Comparison of ENCODE assay signal across 29 cellular contexts in genomic region chr11:118219244-118219643, GRCh38. TPM values are rescaled to one million over a fixed set of nuclear protein-coding genes. Genes with fewer than 3 reads are reported as not detected.
DNase-seq lines count a peak whose midpoint lies in the region; ATAC-seq and TF ChIP-seq lines count a peak whose summit lies in the region.
"Had no signal": no experiment of that assay in that cellular context is flagged by ENCODE, and none has a peak within 500 bp of the region (broad histone marks: within the 10 kb centered on the region; RNA-seq: fewer than 3 reads in every experiment).

No MANE protein-coding gene starts in this region.

- no peak for ATAC-seq in activated CD8-positive, alpha-beta memory T cell treated with anti-CD3 and anti-CD28 coated beads, Interleukin-2, amount 10 ng/mL, durations not matched to agents 7 days and 5 days
- no peak for ATAC-seq in activated CD8-positive, alpha-beta T cell treated with anti-CD3 and anti-CD28 coated beads for 36 hours
- ATAC-seq in naive thymus-derived CD4-positive, alpha-beta T cell: no peak
- ATAC-seq in GM21619 (IDR thresholded peaks at IDR 0.05; ENCODE audit: unreplicated experiment): no peak

- no peaks in the 10 kb centered on the region for H3K36me3 ChIP-seq in CD4-positive, alpha-beta memory T cell (ENCODE audit: insufficient read depth, low read length)
- H3K36me3 ChIP-seq in naive thymus-derived CD4-positive, alpha-beta T cell (ENCODE audit: control insufficient read depth in 2 of 3, insufficient read depth in 3 of 3, low read length in 3 of 3): no peaks in the 10 kb centered on the region
- H3K36me3 ChIP-seq: BE2C, brain microvascular endothelial cell, heart right ventricle, SJSA1, uterus had no signal

- CTCF ChIA-PET in activated CD8-positive, alpha-beta memory T cell treated with anti-CD3 and anti-CD28 coated beads, Interleukin-2, amount 10 ng/mL, durations not matched to agents 7 days and 5 days (lab: Charles Lee): interaction anchor here (1.5 to 7.5 kb wide), 3 partner anchors 10 to 20 kb away, joined by 5 to 53 read pairs (median 5); no protein-coding TSS in a partner anchor
- CTCF ChIA-PET in CD4-positive, alpha-beta memory T cell (lab: Charles Lee; ENCODE audit: partially characterized antibody): interaction anchor here (0.5 to 5.6 kb wide), 4 partner anchors 11 to 177 kb away, joined by 3 to 52 read pairs (median 6); no protein-coding TSS in a partner anchor
- CTCF ChIA-PET in activated CD8-positive, alpha-beta T cell treated with anti-CD3 and anti-CD28 coated beads for 36 hours (lab: Charles Lee): interaction anchor here (1.0 to 10.2 kb wide), 4 partner anchors 17 to 33 kb away, joined by 3 to 100 read pairs (median 6); partner anchors contain the start of gene MPZL3
- CTCF ChIA-PET in naive thymus-derived CD4-positive, alpha-beta T cell (lab: Charles Lee): interaction anchor here (0.8 to 1.0 kb wide), 2 partner anchors 17 to 20 kb away, joined by 3 to 7 read pairs; no protein-coding TSS in a partner anchor

- no peak overlapping the region for H3K4me3 ChIP-seq in CD4-positive, alpha-beta memory T cell (ENCODE audit: low read length in 2 of 2)
- H3K4me3 ChIP-seq in naive thymus-derived CD4-positive, alpha-beta T cell (ENCODE audit: low read length): peak overlapping the region; percentile 7
- H3K4me3 ChIP-seq: SJSA1, testis, uterus had no signal

- TF ChIP-seq CTCF in activated CD8-positive, alpha-beta T cell treated with anti-CD3 and anti-CD28 coated beads for 36 hours (IDR thresholded peaks at IDR 0.05): no peak

- peaks cover 42% of the 10 kb centered on the region for H3K36me3 Mint-ChIP-seq in activated CD8-positive, alpha-beta memory T cell treated with anti-CD3 and anti-CD28 coated beads, Interleukin-2, amount 10 ng/mL, durations not matched to agents 7 days and 5 days
- H3K36me3 Mint-ChIP-seq in CD4-positive, alpha-beta memory T cell: peaks cover 12 to 15% of the 10 kb centered on the region in 2 donors
- peaks cover 83% of the 10 kb centered on the region for H3K36me3 Mint-ChIP-seq in activated CD8-positive, alpha-beta T cell treated with anti-CD3 and anti-CD28 coated beads for 36 hours (ENCODE audit: low read depth)
- H3K36me3 Mint-ChIP-seq in naive thymus-derived CD4-positive, alpha-beta T cell: peaks cover 0 to 24% (median 8%) of the 10 kb centered on the region in 5 donors

- no peaks in the 10 kb centered on the region for H3K27me3 ChIP-seq in CD4-positive, alpha-beta memory T cell (ENCODE audit: insufficient read depth, low read length)
- no peaks in the 10 kb centered on the region for H3K27me3 ChIP-seq in naive thymus-derived CD4-positive, alpha-beta T cell (ENCODE audit: control insufficient read depth in 2 of 2, insufficient read depth in 2 of 2, low read length in 2 of 2)
- H3K27me3 ChIP-seq: SJSA1, testis, uterus had no signal

- peak overlapping the region; percentile 71 for H3K4me3 Mint-ChIP-seq in activated CD8-positive, alpha-beta memory T cell treated with anti-CD3 and anti-CD28 coated beads, Interleukin-2, amount 10 ng/mL, durations not matched to agents 7 days and 5 days
- peak overlapping the region; percentile 39 to 90 (median 67) for H3K4me3 Mint-ChIP-seq in CD4-positive, alpha-beta memory T cell
- H3K4me3 Mint-ChIP-seq in activated CD8-positive, alpha-beta T cell treated with anti-CD3 and anti-CD28 coated beads for 36 hours: peak overlapping the region; percentile 96
- peak overlapping the region in 9 of 10 donors; percentile 33 to 83 (median 75) for H3K4me3 Mint-ChIP-seq in naive thymus-derived CD4-positive, alpha-beta T cell

- peak overlapping the region; percentile 98 for H3K27ac Mint-ChIP-seq in activated CD8-positive, alpha-beta memory T cell treated with anti-CD3 and anti-CD28 coated beads, Interleukin-2, amount 10 ng/mL, durations not matched to agents 7 days and 5 days
- H3K27ac Mint-ChIP-seq in CD4-positive, alpha-beta memory T cell: peak overlapping the region; percentile 42 to 96 (median 86)
- peak overlapping the region; percentile 100 for H3K27ac Mint-ChIP-seq in activated CD8-positive, alpha-beta T cell treated with anti-CD3 and anti-CD28 coated beads for 36 hours
- H3K27ac Mint-ChIP-seq in naive thymus-derived CD4-positive, alpha-beta T cell: peak overlapping the region in 6 of 9 donors; percentile 84 to 92 (median 90)

- no peak overlapping the region for H3K27ac ChIP-seq in CD4-positive, alpha-beta memory T cell (ENCODE audit: low read depth, low read length)
- H3K27ac ChIP-seq in naive thymus-derived CD4-positive, alpha-beta T cell (ENCODE audit: low read depth, low read length): no peak overlapping the region
- H3K27ac ChIP-seq: brain microvascular endothelial cell, HL-60, SJSA1, testis, uterus, VCaP had no signal

- no peaks in the 10 kb centered on the region for H3K9me3 Mint-ChIP-seq in activated CD8-positive, alpha-beta memory T cell treated with anti-CD3 and anti-CD28 coated beads, Interleukin-2, amount 10 ng/mL, durations not matched to agents 7 days and 5 days (ENCODE audit: low read depth)
- no peaks in the 10 kb centered on the region for H3K9me3 Mint-ChIP-seq in CD4-positive, alpha-beta memory T cell
- peaks cover 3% of the 10 kb centered on the region for H3K9me3 Mint-ChIP-seq in activated CD8-positive, alpha-beta T cell treated with anti-CD3 and anti-CD28 coated beads for 36 hours
- H3K9me3 Mint-ChIP-seq in naive thymus-derived CD4-positive, alpha-beta T cell: no peaks in the 10 kb centered on the region

- no peaks in the 10 kb centered on the region for H3K27me3 Mint-ChIP-seq in activated CD8-positive, alpha-beta memory T cell treated with anti-CD3 and anti-CD28 coated beads, Interleukin-2, amount 10 ng/mL, durations not matched to agents 7 days and 5 days
- H3K27me3 Mint-ChIP-seq in CD4-positive, alpha-beta memory T cell: no peaks in the 10 kb centered on the region
- no peaks in the 10 kb centered on the region for H3K27me3 Mint-ChIP-seq in activated CD8-positive, alpha-beta T cell treated with anti-CD3 and anti-CD28 coated beads for 36 hours
- no peaks in the 10 kb centered on the region for H3K27me3 Mint-ChIP-seq in naive thymus-derived CD4-positive, alpha-beta T cell

- peaks cover 100% of the 10 kb centered on the region for H3K4me1 ChIP-seq in CD4-positive, alpha-beta memory T cell (ENCODE audit: insufficient read depth, low read length)
- peaks cover 77 to 80% of the 10 kb centered on the region in 2 donors for H3K4me1 ChIP-seq in naive thymus-derived CD4-positive, alpha-beta T cell (ENCODE audit: control insufficient read depth in 2 of 2, insufficient read depth in 2 of 2, low read length in 2 of 2)
- H3K4me1 ChIP-seq: BE2C, SJSA1, testis, uterus had no signal

- intact Hi-C loops in CD4-positive, alpha-beta memory T cell (cut with micrococcal nuclease): no loop called here
- intact Hi-C loops in activated CD8-positive, alpha-beta T cell treated with anti-CD3 and anti-CD28 coated beads for 36 hours (cut with micrococcal nuclease): loop anchor here (5.0 kb wide), 3 partner anchors 33 to 123 kb away; partner anchors contain the start of genes CD3D, CD3G and MPZL3
- intact Hi-C loops in naive thymus-derived CD4-positive, alpha-beta T cell (cut with micrococcal nuclease): loop anchor here in 1 of 2 donors (5.0 kb wide), 1 partner anchor 63 kb away; no protein-coding TSS in a partner anchor

- H3K9me3 ChIP-seq in CD4-positive, alpha-beta memory T cell (ENCODE audit: control insufficient read depth in 1 of 2, low read length in 2 of 2): no peaks in the 10 kb centered on the region
- H3K9me3 ChIP-seq in naive thymus-derived CD4-positive, alpha-beta T cell (ENCODE audit: control insufficient read depth in 2 of 3, low read length in 3 of 3): no peaks in the 10 kb centered on the region
- H3K9me3 ChIP-seq: BE2C, heart right ventricle, SJSA1, testis, uterus had no signal

- no peak for DNase-seq in activated CD8-positive, alpha-beta memory T cell treated with anti-CD3 and anti-CD28 coated beads, Interleukin-2, amount 10 ng/mL, durations not matched to agents 7 days and 5 days
- no peak for DNase-seq in activated CD8-positive, alpha-beta memory T cell treated with anti-CD3 and anti-CD28 coated beads, Interleukin-2, amount 50 U/mL, for 48 hours
- no peak for DNase-seq in CD4-positive, alpha-beta memory T cell
- no peak for DNase-seq in activated CD8-positive, alpha-beta T cell treated with anti-CD3 and anti-CD28 coated beads for 36 hours
- no peak for DNase-seq in naive thymus-derived CD4-positive, alpha-beta T cell
- DNase-seq in GM19240 (ENCODE audit: insufficient read length, low spot score): no peak
- DNase-seq in NCI-H510A (lab: John Stamatoyannopoulos, UW): no peak
- DNase-seq: activated CD4-positive, alpha-beta T cell treated with anti-CD3 and anti-CD28 coated beads, Interleukin-2, amount 50 U/mL, for 48 hours; BE2C; brain microvascular endothelial cell; effector memory CD4-positive, alpha-beta T cell; foreskin fibroblast; H7; heart right ventricle; NCI-H1048; NCI-H187 treated with DMSO at 0.1 percent for 48 hours; stimulated activated CD4-positive, alpha-beta T cell treated with anti-CD3 and anti-CD28 coated beads, Interleukin-2, amount 100 ng/mL, for 24 hours; testis; uterus had no signal

- POLR2A ChIA-PET in CD4-positive, alpha-beta memory T cell (lab: Charles Lee; ENCODE audit: partially characterized antibody): interaction anchor here (1.4 to 9.3 kb wide), 4 partner anchors 15 to 218 kb away, joined by 3 to 83 read pairs (median 32); partner anchors contain the start of gene MPZL3
- POLR2A ChIA-PET in activated CD8-positive, alpha-beta T cell treated with anti-CD3 and anti-CD28 coated beads for 36 hours (lab: Charles Lee): interaction anchor here (1.0 to 19.8 kb wide), 11 partner anchors 9 to 404 kb away, joined by 3 to 364 read pairs (median 27); partner anchors contain the start of genes CD3D, CD3E and MPZL3
- POLR2A ChIA-PET in naive thymus-derived CD4-positive, alpha-beta T cell (lab: Charles Lee): interaction anchor here (0.8 to 0.9 kb wide), 2 partner anchors 10 to 119 kb away, joined by 4 read pairs; no protein-coding TSS in a partner anchor

- peaks cover 90% of the 10 kb centered on the region for H3K4me1 Mint-ChIP-seq in activated CD8-positive, alpha-beta memory T cell treated with anti-CD3 and anti-CD28 coated beads, Interleukin-2, amount 10 ng/mL, durations not matched to agents 7 days and 5 days
- peaks cover 61 to 99% (median 83%) of the 10 kb centered on the region in 4 donors for H3K4me1 Mint-ChIP-seq in CD4-positive, alpha-beta memory T cell
- H3K4me1 Mint-ChIP-seq in activated CD8-positive, alpha-beta T cell treated with anti-CD3 and anti-CD28 coated beads for 36 hours (ENCODE audit: low read depth): peaks cover 66% of the 10 kb centered on the region
- H3K4me1 Mint-ChIP-seq in naive thymus-derived CD4-positive, alpha-beta T cell: peaks cover 64 to 99% (median 96%) of the 10 kb centered on the region in 7 donors

RNA-seq across cellular contexts. Expression of gene JAML, which starts 5.6 kb away (rescaled TPM):
- 100 to 1,000 TPM; 139 to 142 TPM for total RNA-seq in activated CD8-positive, alpha-beta memory T cell treated with anti-CD3 and anti-CD28 coated beads, Interleukin-2, amount 10 ng/mL, durations not matched to agents 7 days and 5 days
- total RNA-seq in CD4-positive, alpha-beta memory T cell: 100 to 1,000 TPM; 115 to 116 TPM
- 100 to 1,000 TPM; 169 to 194 TPM for polyA plus RNA-seq in CD4-positive, alpha-beta memory T cell
- total RNA-seq in activated CD8-positive, alpha-beta T cell treated with anti-CD3 and anti-CD28 coated beads for 36 hours: 100 to 1,000 TPM; 236 to 251 TPM
- total RNA-seq in naive thymus-derived CD4-positive, alpha-beta T cell: 100 to 1,000 TPM in 3 of 5 experiments, 10 to 100 TPM in 2; 64.3 to 120 (median 118) TPM
- polyA plus RNA-seq in naive thymus-derived CD4-positive, alpha-beta T cell: 100 to 1,000 TPM in 1 of 2 donors, 10 to 100 TPM in 1; 94.1 to 195 TPM
- total RNA-seq: A673, Daoy, H7, LHCN-M2, RPMI7951, SJSA1 had no signal

RNA-seq across cellular contexts. Expression of gene MPZL3, which starts 32.9 kb away (rescaled TPM):
- total RNA-seq in activated CD8-positive, alpha-beta memory T cell treated with anti-CD3 and anti-CD28 coated beads, Interleukin-2, amount 10 ng/mL, durations not matched to agents 7 days and 5 days: 10 to 100 TPM; 20.4 to 28.4 TPM
- total RNA-seq in CD4-positive, alpha-beta memory T cell: 10 to 100 TPM; 29.9 to 32.0 TPM
- polyA plus RNA-seq in CD4-positive, alpha-beta memory T cell: 10 to 100 TPM; 12.3 to 12.6 TPM
- total RNA-seq in activated CD8-positive, alpha-beta T cell treated with anti-CD3 and anti-CD28 coated beads for 36 hours: 10 to 100 TPM; 51.1 to 51.7 TPM
- total RNA-seq in naive thymus-derived CD4-positive, alpha-beta T cell: 10 to 100 TPM; 13.3 to 17.4 (median 17.0) TPM
- 1 to 10 TPM; 3.6 to 4.6 TPM for polyA plus RNA-seq in naive thymus-derived CD4-positive, alpha-beta T cell
- total RNA-seq: LHCN-M2, SJSA1 had no signal

RNA-seq across cellular contexts. Expression of gene SCN2B, which starts 42.8 kb away (rescaled TPM):
- total RNA-seq in activated CD8-positive, alpha-beta memory T cell treated with anti-CD3 and anti-CD28 coated beads, Interleukin-2, amount 10 ng/mL, durations not matched to agents 7 days and 5 days: not detected
- not detected for total RNA-seq in CD4-positive, alpha-beta memory T cell
- polyA plus RNA-seq in CD4-positive, alpha-beta memory T cell: not detected
- not detected for total RNA-seq in activated CD8-positive, alpha-beta T cell treated with anti-CD3 and anti-CD28 coated beads for 36 hours
- not detected for total RNA-seq in naive thymus-derived CD4-positive, alpha-beta T cell
- not detected for polyA plus RNA-seq in naive thymus-derived CD4-positive, alpha-beta T cell
- total RNA-seq: A673; Daoy; LHCN-M2; pulmonary artery endothelial cell; RPMI7951; SJSA1; T-helper 2 cell treated with Interferon-gamma antibody and Interleukin-4, amounts not matched to agents 100 ng/mL and 5 ng/mL, for 36 hours had no signal

RNA-seq across cellular contexts. Expression of gene MPZL2, which starts 44.9 kb away (rescaled TPM):
- 1 to 10 TPM; 3.0 to 3.2 TPM for total RNA-seq in activated CD8-positive, alpha-beta memory T cell treated with anti-CD3 and anti-CD28 coated beads, Interleukin-2, amount 10 ng/mL, durations not matched to agents 7 days and 5 days
- 1 to 10 TPM; 2.9 to 3.7 TPM for total RNA-seq in CD4-positive, alpha-beta memory T cell
- polyA plus RNA-seq in CD4-positive, alpha-beta memory T cell: 1 to 10 TPM in 1 of 2 donors, under 1 TPM in 1; 0.64 to 4.2 TPM
- total RNA-seq in activated CD8-positive, alpha-beta T cell treated with anti-CD3 and anti-CD28 coated beads for 36 hours: 10 to 100 TPM; 26.2 to 31.0 TPM
- total RNA-seq in naive thymus-derived CD4-positive, alpha-beta T cell: 1 to 10 TPM in 4 of 5 experiments, under 1 TPM in 1; 0.69 to 5.9 (median 1.6) TPM
- 1 to 10 TPM; 1.2 to 1.5 TPM for polyA plus RNA-seq in naive thymus-derived CD4-positive, alpha-beta T cell
- total RNA-seq: A673, LHCN-M2, SJSA1 had no signal
